In genomic region chr6:53786832-53787231, GRCh38 we compare ENCODE assay signal across 30 cellular contexts. TPM values are rescaled to one million over a fixed set of nuclear protein-coding genes. Genes with fewer than 3 reads are reported as not detected.
DNase-seq lines count a peak whose midpoint lies in the region; ATAC-seq, FAIRE-seq and TF ChIP-seq lines count a peak whose summit lies in the region.
"Had no signal": no experiment of that assay in that cellular context is flagged by ENCODE, and none has a peak within 500 bp of the region (broad histone marks: within the 10 kb centered on the region; RNA-seq: fewer than 3 reads in every experiment).

No MANE protein-coding gene starts in this region.

- no peak overlapping the region for H3K9ac ChIP-seq in HepG2 (ENCODE audit: insufficient read depth, low read depth, low read length)
- H3K9ac ChIP-seq: BLaER1; BLaER1 treated with 17β-estradiol and CSF1 and Interleukin-3, amounts not matched to agents 10 nM and 100 nM had no signal

- CTCF ChIA-PET in HepG2 (lab: Yijun Ruan, JAX; ENCODE audit: low intra/inter-chr PET ratio, low total read pairs), result no interaction called here

- no TSS peak for BruUV-seq in HepG2 (replicated peaks; lab: Mats Ljungman, UMichigan)

- no peaks in the 10 kb centered on the region for H3K27me3 ChIP-seq in HepG2 (ENCODE audit: control insufficient read depth in 1 of 2, insufficient read depth in 2 of 2, low read length in 2 of 2)
- H3K27me3 ChIP-seq in right lobe of liver, result peaks cover 0 to 4% of the 10 kb centered on the region in 2 donors
- H3K27me3 ChIP-seq: BE2C; BLaER1; BLaER1 treated with 17β-estradiol and CSF1 and Interleukin-3, amounts not matched to agents 10 nM and 100 nM had no signal

- no peak for FAIRE-seq in HepG2 (lab: Jason Lieb, UNC)
- FAIRE-seq: A549, D721Med had no signal

- H3K4me1 ChIP-seq in HepG2 (ENCODE audit: insufficient read depth, low read length), result peaks cover 20% of the 10 kb centered on the region
- no peaks in the 10 kb centered on the region for H3K4me1 ChIP-seq in right lobe of liver
- H3K4me1 ChIP-seq: A549; BE2C; BLaER1; BLaER1 treated with 17β-estradiol and CSF1 and Interleukin-3, amounts not matched to agents 10 nM and 100 nM had no signal

- no peak overlapping the region for H2AFZ ChIP-seq in HepG2 (ENCODE audit: low read length)

- DNase-seq in HepG2 (ENCODE audit: low spot score), result no peak
- no peak for DNase-seq in right lobe of liver
- peak; percentile 13 for DNase-seq in dedifferentiated amniotic fluid mesenchymal stem cell (ENCODE audit: extremely low spot score)
- no peak for DNase-seq in GM19240 (ENCODE audit: insufficient read length, low spot score)
- DNase-seq: 8988T; ACHN; AML-193; BE2C; C1 segment of cervical spinal cord; Caco-2; Calu3; CD4-positive, alpha-beta memory T cell; CD4-positive, alpha-beta T cell; CD4-positive, CD25-positive, alpha-beta regulatory T cell; CD8-positive, alpha-beta memory T cell; CD8-positive, alpha-beta T cell; COR-L47; DMS 273 treated with DMSO at 0.1 percent for 48 hours; DMS153; DMS53; DMS79; DMS79 treated with DMSO at 0.1 percent for 48 hours; DND-41; EL had no signal

- TF ChIP-seq CTCF in HepG2 (CRISPR knock-in tag; IDR thresholded peaks at IDR 0.05), result no peak
- TF ChIP-seq CTCF in right lobe of liver (IDR thresholded peaks at IDR 0.05), result no peak

- TF ChIP-seq RAD21 in HepG2 (CRISPR knock-in tag; IDR thresholded peaks at IDR 0.05), result no peak

- no peak overlapping the region for H3K27ac ChIP-seq in HepG2 (ENCODE audit: extremely low read length, insufficient read depth, low read length)
- no peak overlapping the region for H3K27ac ChIP-seq in right lobe of liver
- H3K27ac ChIP-seq: 22Rv1; A549; BLaER1; BLaER1 treated with 17β-estradiol and CSF1 and Interleukin-3, amounts not matched to agents 10 nM and 100 nM; C4-2B had no signal

- H3K36me3 ChIP-seq in HepG2 (replicated peaks in 1 of 2; ENCODE audit: control insufficient read depth in 1 of 2, insufficient read depth in 2 of 2, low read length in 2 of 2), result no peaks in the 10 kb centered on the region
- no peaks in the 10 kb centered on the region for H3K36me3 ChIP-seq in right lobe of liver
- H3K36me3 ChIP-seq: BE2C; BLaER1; BLaER1 treated with 17β-estradiol and CSF1 and Interleukin-3, amounts not matched to agents 10 nM and 100 nM had no signal

- no peak overlapping the region for H3K4me3 ChIP-seq in HepG2 (replicated peaks in 1 of 3; ENCODE audit: insufficient read depth in 1 of 3, low read depth in 2 of 3, low read length in 3 of 3)
- no peak overlapping the region for H3K4me3 ChIP-seq in right lobe of liver
- H3K4me3 ChIP-seq: A549; BLaER1; BLaER1 treated with 17β-estradiol and CSF1 and Interleukin-3, amounts not matched to agents 10 nM and 100 nM had no signal

- 88% methylated on average over 1 of the region's 1 CpG for WGBS in HepG2 (ENCODE audit: low lambda C conversion rate)
- 62% methylated on average over 1 of the region's 1 CpG for WGBS in right lobe of liver (ENCODE audit: insufficient coverage, low coverage, low lambda C conversion rate, missing lambda C conversion rate)

- no peaks in the 10 kb centered on the region for H3K9me3 ChIP-seq in HepG2 (ENCODE audit: low read length)
- H3K9me3 ChIP-seq in right lobe of liver, result peaks cover 0 to 5% (median 0%) of the 10 kb centered on the region in 4 donors
- H3K9me3 ChIP-seq: BE2C had no signal

- TF ChIP-seq EP300 in HepG2 (IDR thresholded peaks at IDR 0.05; ENCODE audit: low read depth in 2 of 2, low read length in 2 of 2) (no peak), HepG2 (CRISPR knock-in tag; IDR thresholded peaks at IDR 0.05; ENCODE audit: borderline replicate concordance) (no peak)

- intact Hi-C loops in HepG2 (cut with micrococcal nuclease; ENCODE audit: unreplicated experiment) (no loop called here), right lobe of liver (cut with DNase I) (no loop called here)

- no peaks in the 10 kb centered on the region for H3K79me2 ChIP-seq in HepG2 (ENCODE audit: insufficient read depth, low read length)

- H4K20me1 ChIP-seq in HepG2 (ENCODE audit: insufficient read depth, low read length), result no peaks in the 10 kb centered on the region
- H4K20me1 ChIP-seq: BLaER1; BLaER1 treated with 17β-estradiol and CSF1 and Interleukin-3, amounts not matched to agents 10 nM and 100 nM had no signal

- in situ Hi-C loops in HepG2 (cut with HindIII; ENCODE audit: extremely low pct_ligation_motif_present, low pct_unique_long_range_greater_than_20kb), result no loop called here

- no peak for TF ChIP-seq POLR2A in HepG2 (IDR thresholded peaks at IDR 0.05; ENCODE audit: insufficient read depth in 1 of 2, low read depth in 2 of 2, low read length in 2 of 2)
- TF ChIP-seq POLR2A in right lobe of liver (IDR thresholded peaks at IDR 0.05), result no peak

- H3K4me2 ChIP-seq in HepG2 (ENCODE audit: low read depth, low read length), result no peak overlapping the region
- H3K4me2 ChIP-seq: A549; BLaER1; BLaER1 treated with 17β-estradiol and CSF1 and Interleukin-3, amounts not matched to agents 10 nM and 100 nM had no signal

- POLR2A ChIA-PET in HepG2 (lab: Yijun Ruan, JAX), result no interaction called here

- ATAC-seq in HepG2 (no peak), right lobe of liver (no peak)
- ATAC-seq: A549; CD8-positive, alpha-beta T cell had no signal

TF ChIP-seq in HepG2, 621 proteins besides CTCF, POLR2A, EP300 and RAD21:
- TF ChIP-seq HNF4A (CRISPR knock-in tag; IDR thresholded peaks at IDR 0.05), result peak; percentile 19; the same call in 1 of the 2 replicates
- no peak for TF ChIP-seq JARID2 (CRISPR knock-in tag; IDR thresholded peaks at IDR 0.05; ENCODE audit: insufficient replicate concordance)
- TF ChIP-seq MIXL1 (CRISPR knock-in tag; IDR thresholded peaks at IDR 0.05), result 0 out of 2 replicates have a peak, but pooled peaks have one; percentile 19
- TF ChIP-seq NKX3-1 (CRISPR knock-in tag; IDR thresholded peaks at IDR 0.05), result no peak
- no peak for TF ChIP-seq CBX5 (CRISPR knock-in tag; IDR thresholded peaks at IDR 0.05; ENCODE audit: borderline replicate concordance)
- TF ChIP-seq ZNF331 (CRISPR knock-in tag; IDR thresholded peaks at IDR 0.05), result peak; percentile 97
- TF ChIP-seq ZNF354B (CRISPR knock-in tag; IDR thresholded peaks at IDR 0.05), result no peak
- TF ChIP-seq ZNF563 (CRISPR knock-in tag; IDR thresholded peaks at IDR 0.05), result no peak
- TF ChIP-seq, protein P1, sequence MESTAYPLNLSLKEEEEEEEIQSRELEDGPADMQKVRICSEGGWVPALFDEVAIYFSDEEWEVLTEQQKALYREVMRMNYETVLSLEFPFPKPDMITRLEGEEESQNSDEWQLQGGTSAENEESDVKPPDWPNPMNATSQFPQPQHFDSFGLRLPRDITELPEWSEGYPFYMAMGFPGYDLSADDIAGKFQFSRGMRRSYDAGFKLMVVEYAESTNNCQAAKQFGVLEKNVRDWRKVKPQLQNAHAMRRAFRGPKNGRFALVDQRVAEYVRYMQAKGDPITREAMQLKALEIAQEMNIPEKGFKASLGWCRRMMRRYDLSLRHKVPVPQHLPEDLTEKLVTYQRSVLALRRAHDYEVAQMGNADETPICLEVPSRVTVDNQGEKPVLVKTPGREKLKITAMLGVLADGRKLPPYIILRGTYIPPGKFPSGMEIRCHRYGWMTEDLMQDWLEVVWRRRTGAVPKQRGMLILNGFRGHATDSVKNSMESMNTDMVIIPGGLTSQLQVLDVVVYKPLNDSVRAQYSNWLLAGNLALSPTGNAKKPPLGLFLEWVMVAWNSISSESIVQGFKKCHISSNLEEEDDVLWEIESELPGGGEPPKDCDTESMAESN (CRISPR knock-in tag; conservative IDR thresholded peaks at IDR 0.05), result no peak
- no peak for TF ChIP-seq FOXO1 (CRISPR knock-in tag; IDR thresholded peaks at IDR 0.05)
- no peak for TF ChIP-seq ZZZ3 (CRISPR knock-in tag; IDR thresholded peaks at IDR 0.05; ENCODE audit: borderline replicate concordance)
TF ChIP-seq in HepG2: peak in this region for 3.

RNA-seq across cellular contexts. Expression of gene LRRC1, which starts 8.0 kb away (rescaled TPM):
- total RNA-seq in HepG2 (2016; rRNA removed; fragmentation: Illumina TruSeq; extraction: Trizol), result 27.7 and 31.6 TPM in 2 replicates
- total RNA-seq in HepG2 (2016; cell fraction: cytosol; rRNA removed; fragmentation: Illumina TruSeq; extraction: Trizol; ENCODE audit: low read depth), result 5.6 and 6.2 TPM in 2 replicates
- 29.5 and 30.9 TPM in 2 replicates for total RNA-seq in HepG2 (2016; cell fraction: insoluble cytoplasmic fraction; rRNA removed; fragmentation: Illumina TruSeq; extraction: Trizol)
- 15.3 and 17.6 TPM in 2 replicates for total RNA-seq in HepG2 (2016; cell fraction: membrane; rRNA removed; fragmentation: Illumina TruSeq; extraction: Trizol)
- total RNA-seq in HepG2 (2016; cell fraction: nucleus; rRNA removed; fragmentation: Illumina TruSeq; extraction: Trizol), result 29.7 and 30.0 TPM in 2 replicates
- 13.1 and 15.6 TPM in 2 replicates for polyA plus RNA-seq in HepG2 (2011; rRNA removed)
- 9.5 and 12.1 TPM in 2 replicates for polyA plus RNA-seq in HepG2 (2011; cell fraction: cytosol; rRNA removed)
- polyA plus RNA-seq in HepG2 (2011; cell fraction: nucleus; rRNA removed), result 20.2 and 23.5 TPM in 2 replicates
- 12.8 and 20.0 TPM in 2 replicates for polyA plus RNA-seq in HepG2 (2012)
- polyA plus RNA-seq in HepG2 (2016; cell fraction: cytosol; fragmentation: Illumina TruSeq; extraction: Trizol; ENCODE audit: low read depth), result 2.9 and 3.4 TPM in 2 replicates
- polyA plus RNA-seq in HepG2 (2016; cell fraction: insoluble cytoplasmic fraction; fragmentation: Illumina TruSeq; extraction: Trizol; ENCODE audit: low read depth), result 30.2 and 31.3 TPM in 2 replicates
- 8.2 and 8.7 TPM in 2 replicates for polyA plus RNA-seq in HepG2 (2016; cell fraction: membrane; fragmentation: Illumina TruSeq; extraction: Trizol; ENCODE audit: low read depth)
- 30.0 and 31.5 TPM in 2 replicates for polyA plus RNA-seq in HepG2 (2016; cell fraction: nucleus; fragmentation: Illumina TruSeq; extraction: Trizol; ENCODE audit: insufficient read depth, low read depth)
- polyA minus RNA-seq in HepG2 (2011; rRNA and poly(A)+ RNA removed; ENCODE audit: low replicate concordance), result 9.7 and 25.8 TPM in 2 replicates
- 9.8 and 10.7 TPM in 2 replicates for polyA minus RNA-seq in HepG2 (2011; cell fraction: cytosol; rRNA and poly(A)+ RNA removed)
- 32.8 and 35.4 TPM in 2 replicates for polyA minus RNA-seq in HepG2 (2011; cell fraction: nucleus; rRNA and poly(A)+ RNA removed)
- 1 to 10 TPM in 4 of 6 experiments, under 1 TPM in 2; 0.46 to 3.2 (median 1.4) TPM for total RNA-seq in right lobe of liver
